2 cellular contexts compared by ENCODE assay signal in genomic region chr17:81535480-81536298, GRCh38.
TF ChIP-seq lines count a peak whose summit lies in the region.

No MANE protein-coding gene starts in this region.

TF ChIP-seq in GM23338, 12 proteins besides CTCF, POLR2A, EP300 and RAD21:
- TF ChIP-seq JUNB (IDR thresholded peaks at IDR 0.05; ENCODE audit: unreplicated experiment) (no peak), EZH2 (IDR thresholded peaks at IDR 0.05; ENCODE audit: low read depth, unreplicated experiment) (no peak), STAT1 (IDR thresholded peaks at IDR 0.05; ENCODE audit: unreplicated experiment) (no peak), POLR2AphosphoS5 (IDR thresholded peaks at IDR 0.05; ENCODE audit: low read depth) (no peak), NANOG (IDR thresholded peaks at IDR 0.05; ENCODE audit: borderline replicate concordance) (no peak), ZNF331 (CRISPR knock-in tag; IDR thresholded peaks at IDR 0.05; ENCODE audit: low read depth) (no peak), EZH2phosphoT487 (IDR thresholded peaks at IDR 0.05; ENCODE audit: unreplicated experiment) (no peak), CREB1 (CRISPR knock-in tag; IDR thresholded peaks at IDR 0.05; ENCODE audit: low read depth) (no peak), ZNF114 (CRISPR knock-in tag; IDR thresholded peaks at IDR 0.05) (no peak)
- TF ChIP-seq, protein P1, sequence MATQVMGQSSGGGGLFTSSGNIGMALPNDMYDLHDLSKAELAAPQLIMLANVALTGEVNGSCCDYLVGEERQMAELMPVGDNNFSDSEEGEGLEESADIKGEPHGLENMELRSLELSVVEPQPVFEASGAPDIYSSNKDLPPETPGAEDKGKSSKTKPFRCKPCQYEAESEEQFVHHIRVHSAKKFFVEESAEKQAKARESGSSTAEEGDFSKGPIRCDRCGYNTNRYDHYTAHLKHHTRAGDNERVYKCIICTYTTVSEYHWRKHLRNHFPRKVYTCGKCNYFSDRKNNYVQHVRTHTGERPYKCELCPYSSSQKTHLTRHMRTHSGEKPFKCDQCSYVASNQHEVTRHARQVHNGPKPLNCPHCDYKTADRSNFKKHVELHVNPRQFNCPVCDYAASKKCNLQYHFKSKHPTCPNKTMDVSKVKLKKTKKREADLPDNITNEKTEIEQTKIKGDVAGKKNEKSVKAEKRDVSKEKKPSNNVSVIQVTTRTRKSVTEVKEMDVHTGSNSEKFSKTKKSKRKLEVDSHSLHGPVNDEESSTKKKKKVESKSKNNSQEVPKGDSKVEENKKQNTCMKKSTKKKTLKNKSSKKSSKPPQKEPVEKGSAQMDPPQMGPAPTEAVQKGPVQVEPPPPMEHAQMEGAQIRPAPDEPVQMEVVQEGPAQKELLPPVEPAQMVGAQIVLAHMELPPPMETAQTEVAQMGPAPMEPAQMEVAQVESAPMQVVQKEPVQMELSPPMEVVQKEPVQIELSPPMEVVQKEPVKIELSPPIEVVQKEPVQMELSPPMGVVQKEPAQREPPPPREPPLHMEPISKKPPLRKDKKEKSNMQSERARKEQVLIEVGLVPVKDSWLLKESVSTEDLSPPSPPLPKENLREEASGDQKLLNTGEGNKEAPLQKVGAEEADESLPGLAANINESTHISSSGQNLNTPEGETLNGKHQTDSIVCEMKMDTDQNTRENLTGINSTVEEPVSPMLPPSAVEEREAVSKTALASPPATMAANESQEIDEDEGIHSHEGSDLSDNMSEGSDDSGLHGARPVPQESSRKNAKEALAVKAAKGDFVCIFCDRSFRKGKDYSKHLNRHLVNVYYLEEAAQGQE (IDR thresholded peaks at IDR 0.05; ENCODE audit: unreplicated experiment) = no peak
- TF ChIP-seq, protein P2, sequence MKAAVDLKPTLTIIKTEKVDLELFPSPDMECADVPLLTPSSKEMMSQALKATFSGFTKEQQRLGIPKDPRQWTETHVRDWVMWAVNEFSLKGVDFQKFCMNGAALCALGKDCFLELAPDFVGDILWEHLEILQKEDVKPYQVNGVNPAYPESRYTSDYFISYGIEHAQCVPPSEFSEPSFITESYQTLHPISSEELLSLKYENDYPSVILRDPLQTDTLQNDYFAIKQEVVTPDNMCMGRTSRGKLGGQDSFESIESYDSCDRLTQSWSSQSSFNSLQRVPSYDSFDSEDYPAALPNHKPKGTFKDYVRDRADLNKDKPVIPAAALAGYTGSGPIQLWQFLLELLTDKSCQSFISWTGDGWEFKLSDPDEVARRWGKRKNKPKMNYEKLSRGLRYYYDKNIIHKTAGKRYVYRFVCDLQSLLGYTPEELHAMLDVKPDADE (IDR thresholded peaks at IDR 0.05) = no peak
- TF ChIP-seq, protein P3, sequence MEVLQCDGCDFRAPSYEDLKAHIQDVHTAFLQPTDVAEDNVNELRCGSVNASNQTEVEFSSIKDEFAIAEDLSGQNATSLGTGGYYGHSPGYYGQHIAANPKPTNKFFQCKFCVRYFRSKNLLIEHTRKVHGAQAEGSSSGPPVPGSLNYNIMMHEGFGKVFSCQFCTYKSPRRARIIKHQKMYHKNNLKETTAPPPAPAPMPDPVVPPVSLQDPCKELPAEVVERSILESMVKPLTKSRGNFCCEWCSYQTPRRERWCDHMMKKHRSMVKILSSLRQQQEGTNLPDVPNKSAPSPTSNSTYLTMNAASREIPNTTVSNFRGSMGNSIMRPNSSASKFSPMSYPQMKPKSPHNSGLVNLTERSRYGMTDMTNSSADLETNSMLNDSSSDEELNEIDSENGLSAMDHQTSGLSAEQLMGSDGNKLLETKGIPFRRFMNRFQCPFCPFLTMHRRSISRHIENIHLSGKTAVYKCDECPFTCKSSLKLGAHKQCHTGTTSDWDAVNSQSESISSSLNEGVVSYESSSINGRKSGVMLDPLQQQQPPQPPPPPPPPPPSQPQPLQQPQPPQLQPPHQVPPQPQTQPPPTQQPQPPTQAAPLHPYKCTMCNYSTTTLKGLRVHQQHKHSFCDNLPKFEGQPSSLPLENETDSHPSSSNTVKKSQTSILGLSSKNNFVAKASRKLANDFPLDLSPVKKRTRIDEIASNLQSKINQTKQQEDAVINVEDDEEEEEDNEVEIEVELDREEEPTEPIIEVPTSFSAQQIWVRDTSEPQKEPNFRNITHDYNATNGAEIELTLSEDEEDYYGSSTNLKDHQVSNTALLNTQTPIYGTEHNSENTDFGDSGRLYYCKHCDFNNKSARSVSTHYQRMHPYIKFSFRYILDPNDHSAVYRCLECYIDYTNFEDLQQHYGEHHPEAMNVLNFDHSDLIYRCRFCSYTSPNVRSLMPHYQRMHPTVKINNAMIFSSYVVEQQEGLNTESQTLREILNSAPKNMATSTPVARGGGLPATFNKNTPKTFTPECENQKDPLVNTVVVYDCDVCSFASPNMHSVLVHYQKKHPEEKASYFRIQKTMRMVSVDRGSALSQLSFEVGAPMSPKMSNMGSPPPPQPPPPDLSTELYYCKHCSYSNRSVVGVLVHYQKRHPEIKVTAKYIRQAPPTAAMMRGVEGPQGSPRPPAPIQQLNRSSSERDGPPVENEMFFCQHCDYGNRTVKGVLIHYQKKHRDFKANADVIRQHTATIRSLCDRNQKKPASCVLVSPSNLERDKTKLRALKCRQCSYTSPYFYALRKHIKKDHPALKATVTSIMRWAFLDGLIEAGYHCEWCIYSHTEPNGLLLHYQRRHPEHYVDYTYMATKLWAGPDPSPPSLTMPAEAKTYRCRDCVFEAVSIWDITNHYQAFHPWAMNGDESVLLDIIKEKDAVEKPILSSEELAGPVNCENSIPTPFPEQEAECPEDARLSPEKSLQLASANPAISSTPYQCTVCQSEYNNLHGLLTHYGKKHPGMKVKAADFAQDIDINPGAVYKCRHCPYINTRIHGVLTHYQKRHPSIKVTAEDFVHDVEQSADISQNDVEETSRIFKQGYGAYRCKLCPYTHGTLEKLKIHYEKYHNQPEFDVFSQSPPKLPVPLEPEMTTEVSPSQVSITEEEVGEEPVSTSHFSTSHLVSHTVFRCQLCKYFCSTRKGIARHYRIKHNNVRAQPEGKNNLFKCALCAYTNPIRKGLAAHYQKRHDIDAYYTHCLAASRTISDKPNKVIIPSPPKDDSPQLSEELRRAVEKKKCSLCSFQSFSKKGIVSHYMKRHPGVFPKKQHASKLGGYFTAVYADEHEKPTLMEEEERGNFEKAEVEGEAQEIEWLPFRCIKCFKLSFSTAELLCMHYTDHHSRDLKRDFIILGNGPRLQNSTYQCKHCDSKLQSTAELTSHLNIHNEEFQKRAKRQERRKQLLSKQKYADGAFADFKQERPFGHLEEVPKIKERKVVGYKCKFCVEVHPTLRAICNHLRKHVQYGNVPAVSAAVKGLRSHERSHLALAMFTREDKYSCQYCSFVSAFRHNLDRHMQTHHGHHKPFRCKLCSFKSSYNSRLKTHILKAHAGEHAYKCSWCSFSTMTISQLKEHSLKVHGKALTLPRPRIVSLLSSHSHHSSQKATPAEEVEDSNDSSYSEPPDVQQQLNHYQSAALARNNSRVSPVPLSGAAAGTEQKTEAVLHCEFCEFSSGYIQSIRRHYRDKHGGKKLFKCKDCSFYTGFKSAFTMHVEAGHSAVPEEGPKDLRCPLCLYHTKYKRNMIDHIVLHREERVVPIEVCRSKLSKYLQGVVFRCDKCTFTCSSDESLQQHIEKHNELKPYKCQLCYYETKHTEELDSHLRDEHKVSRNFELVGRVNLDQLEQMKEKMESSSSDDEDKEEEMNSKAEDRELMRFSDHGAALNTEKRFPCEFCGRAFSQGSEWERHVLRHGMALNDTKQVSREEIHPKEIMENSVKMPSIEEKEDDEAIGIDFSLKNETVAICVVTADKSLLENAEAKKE (CRISPR knock-in tag; IDR thresholded peaks at IDR 0.05) = no peak

TF ChIP-seq in GM12878, 131 proteins besides CTCF, POLR2A, EP300 and RAD21:
- no peak for TF ChIP-seq RCOR1 (conservative IDR thresholded peaks at IDR 0.05; ENCODE audit: low read depth, low read length)
- no peak for TF ChIP-seq E2F4 (IDR thresholded peaks at IDR 0.05; ENCODE audit: low read depth, low read length)
- no peak for TF ChIP-seq KLF5 (IDR thresholded peaks at IDR 0.05; ENCODE audit: partially characterized antibody)
- TF ChIP-seq PAX8 (IDR thresholded peaks at IDR 0.05) = no peak
